24 cellular contexts compared by ENCODE assay signal in the genomic region with DNA sequence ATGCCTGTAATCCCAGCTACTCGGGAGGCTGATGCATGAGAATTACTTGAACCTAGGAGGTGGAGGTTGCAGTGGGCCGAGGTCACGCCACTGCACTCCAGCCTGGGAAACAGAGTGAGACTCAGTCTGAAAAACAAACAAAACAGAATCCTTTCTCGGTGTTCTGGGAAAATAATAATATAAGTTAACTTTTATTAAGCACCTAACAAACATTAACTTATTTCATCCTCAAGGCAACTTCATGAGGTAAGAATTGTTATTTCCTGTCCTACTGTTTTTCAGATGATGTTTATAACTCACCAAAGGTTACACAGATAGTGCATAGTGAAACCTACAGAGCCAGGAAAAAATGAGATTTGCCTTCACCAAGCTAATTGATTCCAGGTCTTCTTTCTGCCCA.
"Had no signal": no experiment of that assay in that cellular context is flagged by ENCODE, and none has a peak within 500 bp of the region (broad histone marks: within the 10 kb centered on the region; RNA-seq: fewer than 3 reads in every experiment).

No MANE protein-coding gene starts in this region.

- H3K4me1 ChIP-seq: pancreas, prostate gland, right lobe of liver, sigmoid colon, stomach, thyroid gland, transverse colon, upper lobe of right lung, uterus had no signal

- H3K36me3 ChIP-seq: neutrophil, pancreas, prostate gland, right lobe of liver, sigmoid colon, stomach, thoracic aorta, thyroid gland, transverse colon, upper lobe of right lung, uterus had no signal

- H3K27ac ChIP-seq: neutrophil, pancreas, prostate gland, right lobe of liver, sigmoid colon, stomach, thoracic aorta, thyroid gland, transverse colon, upper lobe of right lung, uterus had no signal

- H3K27me3 ChIP-seq: neutrophil, pancreas, right lobe of liver, sigmoid colon, stomach, thyroid gland, transverse colon, upper lobe of right lung, uterus had no signal

- H3K9me3 ChIP-seq: neutrophil, pancreas, prostate gland, right lobe of liver, sigmoid colon, stomach, thoracic aorta, thyroid gland, transverse colon, upper lobe of right lung, uterus had no signal

- DNase-seq: naive thymus-derived CD8-positive, alpha-beta T cell; nephron progenitor cell; nucleus accumbens; pancreas; right cardiac atrium; right lobe of liver; sigmoid colon; small intestine; stimulated activated CD4-positive, alpha-beta T cell treated with anti-CD3 and anti-CD28 coated beads, Interleukin-15, amount 100 ng/mL, for 24 hours; stimulated activated CD4-positive, alpha-beta T cell treated with anti-CD3 and anti-CD28 coated beads, Interleukin-2, amount 100 ng/mL, for 24 hours; stimulated activated CD4-positive, alpha-beta T cell treated with anti-CD3 and anti-CD28 coated beads, Interleukin-2, amount 100 ng/mL, for 48 hours; stimulated activated CD4-positive, alpha-beta T cell treated with anti-CD3 and anti-CD28 coated beads, Interleukin-4, amount 100 ng/mL, for 24 hours; stimulated activated naive B cell treated with anti-CD40 and anti-IgM and Interleukin-4, amounts not matched to agents 10 μg/mL and 1 μg/mL and 100 μg/mL, for 72 hours; stimulated activated naive CD4-positive, alpha-beta T cell treated with Interleukin-2 at 50 U/mL for 16 hours; stomach; thyroid gland; transverse colon; upper lobe of right lung; uterus had no signal

- H3K4me3 ChIP-seq: pancreas, prostate gland, right lobe of liver, sigmoid colon, stomach, thoracic aorta, thyroid gland, transverse colon, upper lobe of right lung, uterus had no signal

- ATAC-seq: naive thymus-derived CD8-positive, alpha-beta T cell; natural killer cell treated with Interleukin-12 subunit alpha and Interleukin-12 subunit beta and Interleukin-15 and Interleukin-18, amount 100 ng/mL, for 72 hours; pancreas; right cardiac atrium; right lobe of liver; stimulated activated effector memory CD8-positive, alpha-beta T cell treated with anti-CD3 and anti-CD28 coated beads, Interleukin-12 subunit alpha, Interleukin-12 subunit beta, amount 100 ng/mL, for 72 hours; stimulated activated naive B cell treated with anti-CD40 and anti-IgM and Interleukin-4, amounts not matched to agents 10 μg/mL and 1 μg/mL and 100 μg/mL, for 72 hours; upper lobe of right lung had no signal
